15 cellular contexts compared by ENCODE assay signal in genomic region chr6:159074866-159075265, GRCh38. TPM values are rescaled to one million over a fixed set of nuclear protein-coding genes. Genes with fewer than 3 reads are reported as not detected.
DNase-seq lines count a peak whose midpoint lies in the region; ATAC-seq and TF ChIP-seq lines count a peak whose summit lies in the region.
"Had no signal": no experiment of that assay in that cellular context is flagged by ENCODE, and none has a peak within 500 bp of the region (broad histone marks: within the 10 kb centered on the region; RNA-seq: fewer than 3 reads in every experiment).

No MANE protein-coding gene starts in this region.

- peak overlapping the region; percentile 52; the same call in 1 of the 2 replicates for H3K4me2 ChIP-seq in BLaER1

- peaks cover 0 to 8% of the 10 kb centered on the region in 2 donors for H3K27me3 Mint-ChIP-seq in effector memory CD8-positive, alpha-beta T cell

- H3K4me1 ChIP-seq in BLaER1 = peaks cover 39% of the 10 kb centered on the region

- H3K9ac ChIP-seq in BLaER1 = no peak overlapping the region
- H3K9ac ChIP-seq: KMS-11 had no signal

- no peaks in the 10 kb centered on the region for H3K27me3 ChIP-seq in BLaER1

- peaks cover 24 to 29% of the 10 kb centered on the region in 2 donors for H3K4me1 Mint-ChIP-seq in effector memory CD8-positive, alpha-beta T cell (ENCODE audit: low read depth in 2 of 2)

- in situ Hi-C loops in G401 (cut with HindIII; ENCODE audit: low sequenced_read_pairs) = no loop called here

- DNase-seq in G401 (ENCODE audit: low spot score) (peak; percentile 87), HK-2 (ENCODE audit: unreplicated experiment) (no peak)
- DNase-seq in effector memory CD8-positive, alpha-beta T cell = no peak
- DNase-seq: CD8-positive, alpha-beta T cell; NCI-H1092; NK-92 treated with Interleukin-12 subunit alpha and Interleukin-12 subunit beta, amount 100 ng/mL, for 24 hours had no signal

- peaks cover 8% of the 10 kb centered on the region; the same call in 1 of the 2 replicates for H3K9me3 ChIP-seq in BLaER1

- H3K4me3 Mint-ChIP-seq in effector memory CD8-positive, alpha-beta T cell = no peak overlapping the region
- H3K4me3 Mint-ChIP-seq: CD8-positive, alpha-beta T cell had no signal

- peak overlapping the region; percentile 38 to 75 for H3K27ac Mint-ChIP-seq in effector memory CD8-positive, alpha-beta T cell
- H3K27ac Mint-ChIP-seq: CD8-positive, alpha-beta T cell had no signal

- H3K4me3 ChIP-seq in BLaER1 = no peak overlapping the region

- peaks cover under 1% of the 10 kb centered on the region for H3K36me3 Mint-ChIP-seq in effector memory CD8-positive, alpha-beta T cell (ENCODE audit: insufficient read depth)
- H3K36me3 Mint-ChIP-seq: CD8-positive, alpha-beta T cell had no signal

- H3K27ac ChIP-seq in BLaER1 = no peak overlapping the region
- H3K27ac ChIP-seq: KMS-11 had no signal

- no peak for ATAC-seq in SK-N-SH treated with all-trans-retinoic acid at 6 μM for 48 hours
- no peak for ATAC-seq in effector memory CD8-positive, alpha-beta T cell (replicated peaks)
- no peak for ATAC-seq in HG03520 (IDR thresholded peaks at IDR 0.05; ENCODE audit: unreplicated experiment)
- no peak for ATAC-seq in activated CD4-positive, CD25-positive, alpha-beta regulatory T cell treated with anti-CD3 and anti-CD28 coated beads, Interleukin-2, amount 50 U/mL, for 24 hours
- ATAC-seq: CD8-positive, alpha-beta T cell; PC-3 had no signal

- no peaks in the 10 kb centered on the region for H3K36me3 ChIP-seq in BLaER1

- H4K20me1 ChIP-seq in BLaER1 = no peaks in the 10 kb centered on the region

- H3K9me3 Mint-ChIP-seq in effector memory CD8-positive, alpha-beta T cell = no peaks in the 10 kb centered on the region
- H3K9me3 Mint-ChIP-seq: CD8-positive, alpha-beta T cell had no signal

TF ChIP-seq in SK-N-SH treated with all-trans-retinoic acid at 6 μM for 48 hours, 23 proteins besides CTCF, POLR2A, EP300 and RAD21:
- TF ChIP-seq PATZ1 (CRISPR knock-in tag; IDR thresholded peaks at IDR 0.05; ENCODE audit: borderline replicate concordance) (no peak), TCF4 (CRISPR knock-in tag; IDR thresholded peaks at IDR 0.05; ENCODE audit: borderline replicate concordance) (0 out of 2 replicates have a peak, but pooled peaks have one; percentile 28), TSHZ2 (CRISPR knock-in tag; IDR thresholded peaks at IDR 0.05) (no peak), ZNF8 (CRISPR knock-in tag; IDR thresholded peaks at IDR 0.05) (no peak), GLIS3 (CRISPR knock-in tag; IDR thresholded peaks at IDR 0.05) (no peak), CREB5 (CRISPR knock-in tag; IDR thresholded peaks at IDR 0.05; ENCODE audit: low read depth) (no peak), TOX (CRISPR knock-in tag; IDR thresholded peaks at IDR 0.05; ENCODE audit: borderline replicate concordance) (no peak)

RNA-seq across cellular contexts. Expression of gene TAGAP, which starts 30.1 kb away (rescaled TPM):
- 0.58 TPM in 1 of 2 replicates, not detected in the other for total RNA-seq in G401 (2014; rRNA removed; shearing (Covaris generic))
- total RNA-seq: H4, HepG2, MCF 10A, PC-3 had no signal
